ENCODE assay signal across 2 cellular contexts in genomic region chr5:54347221-54347865, GRCh38.
TF ChIP-seq lines count a peak whose summit lies in the region.

No MANE protein-coding gene starts in this region.

TF ChIP-seq in GM23338, 12 proteins besides CTCF, POLR2A, EP300 and RAD21 (continued from another document):
- TF ChIP-seq ETS1 (IDR thresholded peaks at IDR 0.05) = no peak
- TF ChIP-seq ZNF114 (CRISPR knock-in tag; IDR thresholded peaks at IDR 0.05) = no peak
- no peak for TF ChIP-seq EZH2phosphoT487 (IDR thresholded peaks at IDR 0.05; ENCODE audit: unreplicated experiment)
- TF ChIP-seq STAT1 (IDR thresholded peaks at IDR 0.05; ENCODE audit: unreplicated experiment) = no peak
- TF ChIP-seq NANOG (IDR thresholded peaks at IDR 0.05; ENCODE audit: borderline replicate concordance) = no peak
- TF ChIP-seq REST (IDR thresholded peaks at IDR 0.05; ENCODE audit: unreplicated experiment) = no peak
- no peak for TF ChIP-seq POLR2AphosphoS5 (IDR thresholded peaks at IDR 0.05; ENCODE audit: low read depth)
- TF ChIP-seq ZNF462 (CRISPR knock-in tag; IDR thresholded peaks at IDR 0.05) = no peak
- TF ChIP-seq JUNB (IDR thresholded peaks at IDR 0.05; ENCODE audit: unreplicated experiment) = no peak

TF ChIP-seq in K562, 482 proteins besides CTCF, POLR2A, EP300 and RAD21 (continued from another document and continues in another):
- TF ChIP-seq ZNF407 (IDR thresholded peaks at IDR 0.05; ENCODE audit: low read depth) (no peak), HLTF (IDR thresholded peaks at IDR 0.05) (no peak), TRIM28 (IDR thresholded peaks at IDR 0.05) (peak; percentile 60; the same call in 1 of the 2 replicates), POLR2AphosphoS5 (IDR thresholded peaks at IDR 0.05; ENCODE audit: control insufficient read depth, insufficient read depth, low read depth, low read length) (no peak), TFAP4 (CRISPR knock-in tag; IDR thresholded peaks at IDR 0.05; ENCODE audit: borderline replicate concordance) (no peak), HEY1 (CRISPR knock-in tag; IDR thresholded peaks at IDR 0.05; ENCODE audit: borderline replicate concordance) (no peak), JUND (IDR thresholded peaks at IDR 0.05; ENCODE audit: borderline replicate concordance, low read depth, low read length) (peak; percentile 37; the same call in 1 of the 2 replicates), JUND (tag; IDR thresholded peaks at IDR 0.05; ENCODE audit: borderline replicate concordance, low read depth, low read length) (peak; percentile 72; the same call in 2 of the 3 replicates), ZNF592 (IDR thresholded peaks at IDR 0.05) (no peak), KLF16 (IDR thresholded peaks at IDR 0.05) (no peak), ZFP36 (IDR thresholded peaks at IDR 0.05; ENCODE audit: low read depth, low read length, partially characterized antibody) (peak; percentile 82), MTA2 (IDR thresholded peaks at IDR 0.05; ENCODE audit: low read depth) (no peak), IRF9 (tag; IDR thresholded peaks at IDR 0.05) (no peak), ZNF785 (CRISPR knock-in tag; IDR thresholded peaks at IDR 0.05) (no peak), POU5F1 (IDR thresholded peaks at IDR 0.05; ENCODE audit: borderline replicate concordance, low read depth, low read length, partially characterized antibody) (no peak), CUX1 (CRISPR knock-in tag; IDR thresholded peaks at IDR 0.05) (no peak), SFPQ (IDR thresholded peaks at IDR 0.05; ENCODE audit: low read depth, low read length) (no peak), ZNF3 (CRISPR knock-in tag; IDR thresholded peaks at IDR 0.05) (no peak), ATF3 (IDR thresholded peaks at IDR 0.05) (peak; percentile 58), ATF3 (CRISPR knock-in tag; conservative IDR thresholded peaks at IDR 0.05) (no peak), PML (IDR thresholded peaks at IDR 0.05; ENCODE audit: low read length) (no peak), ZNF146 (CRISPR knock-in tag; IDR thresholded peaks at IDR 0.05; ENCODE audit: unreplicated experiment) (no peak), ZNF280A (IDR thresholded peaks at IDR 0.05; ENCODE audit: low read depth, partially characterized antibody) (no peak), CBX3 (IDR thresholded peaks at IDR 0.05; ENCODE audit: borderline replicate concordance in 1 of 2, low read length in 2 of 2) (peak in 1 of 2 experiments; percentile 86; a peak in 2 of 3 replicates)
